ENCODE assay signal across 1 cellular context in the genomic region with DNA sequence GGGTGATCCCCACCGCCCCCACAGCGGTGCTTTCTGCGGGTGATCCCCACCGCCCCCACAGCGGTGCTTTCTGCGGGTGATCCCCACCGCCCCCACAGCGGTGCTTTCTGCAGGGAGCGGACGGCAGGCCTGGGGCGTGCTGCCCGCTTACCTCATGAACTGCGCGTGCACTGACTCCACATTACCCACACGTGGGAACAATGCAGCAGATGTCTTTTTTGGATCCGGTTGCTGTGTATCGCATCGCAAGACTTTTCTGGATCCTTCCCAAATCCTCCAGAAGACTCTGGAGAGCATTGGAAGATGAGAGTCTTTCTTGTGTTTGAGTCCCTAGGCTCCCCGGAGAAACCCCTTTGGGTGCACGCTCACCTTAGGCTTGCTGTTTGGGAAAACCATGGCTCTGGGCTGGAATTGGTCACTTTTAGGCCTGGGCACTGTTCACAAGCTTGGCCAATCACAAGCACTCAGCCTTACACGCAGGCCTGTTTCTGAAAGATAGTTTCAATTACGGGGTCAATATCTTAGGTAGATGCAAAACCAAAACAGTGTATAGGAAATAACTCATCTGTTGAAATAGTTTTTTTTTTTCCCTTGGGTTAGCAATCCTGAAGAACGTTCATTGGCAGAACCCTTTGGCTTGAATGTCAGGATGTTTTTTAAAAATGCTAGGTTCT.
TF ChIP-seq lines count a peak whose summit lies in the region.

No MANE protein-coding gene starts in this region.

TF ChIP-seq in GM12878, 131 proteins besides CTCF, POLR2A, EP300 and RAD21 (continued from another document):
- TF ChIP-seq CEBPZ (IDR thresholded peaks at IDR 0.05; ENCODE audit: low read depth, low read length) (no peak), STAT3 (IDR thresholded peaks at IDR 0.05; ENCODE audit: low read depth, low read length) (no peak), ZBED1 (IDR thresholded peaks at IDR 0.05; ENCODE audit: borderline replicate concordance) (peak; percentile 56; the same call in 1 of the 2 replicates), RUNX3 (IDR thresholded peaks at IDR 0.05; ENCODE audit: low read length) (peak; percentile 13; the same call in 1 of the 2 replicates)
